In genomic region chr16:55322327-55322726, GRCh38 we compare ENCODE assay signal across 29 cellular contexts. TPM values are rescaled to one million over a fixed set of nuclear protein-coding genes. Genes with fewer than 3 reads are reported as not detected.
DNase-seq lines count a peak whose midpoint lies in the region; ATAC-seq, FAIRE-seq and TF ChIP-seq lines count a peak whose summit lies in the region.
"Had no signal": no experiment of that assay in that cellular context is flagged by ENCODE, and none has a peak within 500 bp of the region (broad histone marks: within the 10 kb centered on the region; RNA-seq: fewer than 3 reads in every experiment).

No MANE protein-coding gene starts in this region.

- TF ChIP-seq POLR2A in HepG2 (IDR thresholded peaks at IDR 0.05; ENCODE audit: insufficient read depth in 1 of 2, low read depth in 2 of 2, low read length in 2 of 2) (no peak), right lobe of liver (IDR thresholded peaks at IDR 0.05) (no peak), K562 (conservative IDR thresholded peaks at IDR 0.05) (no peak)

- peaks cover 9% of the 10 kb centered on the region for H3K4me1 Mint-ChIP-seq in neural crest cell
- H3K4me1 Mint-ChIP-seq: CD14-positive monocyte; CD4-positive, alpha-beta memory T cell had no signal

- CTCF ChIA-PET in HepG2 (lab: Yijun Ruan, JAX; ENCODE audit: low intra/inter-chr PET ratio, low total read pairs), result no interaction called here
- CTCF ChIA-PET in K562 (lab: Yijun Ruan, JAX; ENCODE audit: low intra/inter-chr PET ratio), result no interaction called here

- ATAC-seq in HepG2, result no peak
- no peak for ATAC-seq in right lobe of liver
- no peak for ATAC-seq in K562
- ATAC-seq in GM21526 (IDR thresholded peaks at IDR 0.05; ENCODE audit: low FRiP score, unreplicated experiment), result no peak
- ATAC-seq: GM12878 had no signal

- H3K9me1 ChIP-seq in K562 (ENCODE audit: control insufficient read depth, insufficient read depth, low read length), result no peaks in the 10 kb centered on the region

- peaks cover 96% of the 10 kb centered on the region for H3K27me3 Mint-ChIP-seq in neural crest cell (ENCODE audit: low read depth)

- no peaks in the 10 kb centered on the region for H3K36me3 Mint-ChIP-seq in neural crest cell (ENCODE audit: low read depth)
- H3K36me3 Mint-ChIP-seq: CD14-positive monocyte; CD4-positive, alpha-beta memory T cell; CD4-positive, CD25-positive, alpha-beta regulatory T cell; CD8-positive, alpha-beta memory T cell had no signal

- no peak for FAIRE-seq in HepG2 (lab: Jason Lieb, UNC)
- FAIRE-seq in K562 (lab: Jason Lieb, UNC), result no peak
- FAIRE-seq: GM12878, GM12892, GM18507 had no signal

- intact Hi-C loops in HepG2 (cut with micrococcal nuclease; ENCODE audit: unreplicated experiment) (no loop called here), right lobe of liver (cut with DNase I) (no loop called here), K562 (cut with micrococcal nuclease) (no loop called here)

- TF ChIP-seq EP300 in HepG2 (IDR thresholded peaks at IDR 0.05; ENCODE audit: low read depth in 2 of 2, low read length in 2 of 2), result no peak
- TF ChIP-seq EP300 in HepG2 (CRISPR knock-in tag; IDR thresholded peaks at IDR 0.05; ENCODE audit: borderline replicate concordance), result no peak
- TF ChIP-seq EP300 in K562 (IDR thresholded peaks at IDR 0.05; ENCODE audit: low read length), result no peak

- TF ChIP-seq RAD21 in HepG2 (CRISPR knock-in tag; IDR thresholded peaks at IDR 0.05) (no peak), K562 (CRISPR knock-in tag; conservative IDR thresholded peaks at IDR 0.05 in 1 of 2, IDR thresholded peaks at IDR 0.05 in 1 of 2) (no peak)

- H3K9ac ChIP-seq in HepG2 (ENCODE audit: insufficient read depth, low read depth, low read length) (no peak overlapping the region), K562 (ENCODE audit: insufficient read depth in 1 of 2, low read depth in 2 of 2, low read length in 2 of 2) (no peak overlapping the region)
- H3K9ac ChIP-seq: BLaER1 had no signal

- H3K36me3 ChIP-seq in HepG2 (replicated peaks in 1 of 2; ENCODE audit: control insufficient read depth in 1 of 2, insufficient read depth in 2 of 2, low read length in 2 of 2), result no peaks in the 10 kb centered on the region
- no peaks in the 10 kb centered on the region for H3K36me3 ChIP-seq in right lobe of liver
- no peaks in the 10 kb centered on the region for H3K36me3 ChIP-seq in K562 (ENCODE audit: control insufficient read depth, insufficient read depth, low read length)
- H3K36me3 ChIP-seq: BE2C, BLaER1 had no signal

- no peak overlapping the region for H3K27ac Mint-ChIP-seq in neural crest cell (ENCODE audit: unreplicated experiment)
- H3K27ac Mint-ChIP-seq: CD14-positive monocyte; CD4-positive, alpha-beta memory T cell; CD8-positive, alpha-beta memory T cell had no signal

- H3K9me3 ChIP-seq in HepG2 (ENCODE audit: low read length), result no peaks in the 10 kb centered on the region
- H3K9me3 ChIP-seq in right lobe of liver, result no peaks in the 10 kb centered on the region
- H3K9me3 ChIP-seq in K562 (replicated peaks; ENCODE audit: control insufficient read depth, insufficient read depth, low read depth, low read length), result no peaks in the 10 kb centered on the region
- H3K9me3 ChIP-seq: BE2C had no signal

- 0% methylated on average over 2 of the region's 2 CpGs for WGBS in HepG2 (ENCODE audit: low lambda C conversion rate)
- WGBS in right lobe of liver (ENCODE audit: insufficient coverage, low coverage, low lambda C conversion rate, missing lambda C conversion rate), result 48% methylated on average over 2 of the region's 2 CpGs
- WGBS in K562 (ENCODE audit: insufficient coverage, low coverage, missing lambda C conversion rate), result 0% methylated on average over 2 of the region's 2 CpGs

- in situ Hi-C loops in HepG2 (cut with HindIII; ENCODE audit: extremely low pct_ligation_motif_present, low pct_unique_long_range_greater_than_20kb) (no loop called here), K562 (cut with MboI) (no loop called here)

- H3K27ac ChIP-seq in HepG2 (ENCODE audit: extremely low read length, insufficient read depth, low read length) (no peak overlapping the region), right lobe of liver (no peak overlapping the region), K562 (ENCODE audit: extremely low read depth, low read depth, low read length) (no peak overlapping the region)
- H3K27ac ChIP-seq: 22Rv1, BLaER1 had no signal

- no peaks in the 10 kb centered on the region for H3K9me3 Mint-ChIP-seq in neural crest cell
- H3K9me3 Mint-ChIP-seq: CD4-positive, alpha-beta memory T cell had no signal

- H4K20me1 ChIP-seq in HepG2 (ENCODE audit: insufficient read depth, low read length) (no peaks in the 10 kb centered on the region), K562 (replicated peaks; ENCODE audit: control insufficient read depth, insufficient read depth, low read length) (no peaks in the 10 kb centered on the region)
- H4K20me1 ChIP-seq: BLaER1 had no signal

- peak overlapping the region; percentile 38 for H3K4me3 Mint-ChIP-seq in neural crest cell
- H3K4me3 Mint-ChIP-seq: CD4-positive, alpha-beta memory T cell; CD4-positive, CD25-positive, alpha-beta regulatory T cell; CD8-positive, alpha-beta memory T cell had no signal

- H3K27me3 ChIP-seq in HepG2 (ENCODE audit: control insufficient read depth in 1 of 2, insufficient read depth in 2 of 2, low read length in 2 of 2) (peaks cover 3 to 46% of the 10 kb centered on the region in 2 experiments; a peak in 2 of 5 replicates), right lobe of liver (peaks cover 7 to 13% of the 10 kb centered on the region in 2 donors), K562 (ENCODE audit: control insufficient read depth in 2 of 2, insufficient read depth in 2 of 2, low read length in 2 of 2) (peaks cover 3 to 18% of the 10 kb centered on the region in 2 experiments; a peak in 3 of 5 replicates)
- H3K27me3 ChIP-seq: BLaER1 had no signal

- no peak for TF ChIP-seq CTCF in HepG2 (CRISPR knock-in tag; IDR thresholded peaks at IDR 0.05)
- no peak for TF ChIP-seq CTCF in right lobe of liver (IDR thresholded peaks at IDR 0.05)
- no peak for TF ChIP-seq CTCF in K562 (IDR thresholded peaks at IDR 0.05 in 2 of 3, conservative IDR thresholded peaks at IDR 0.05 in 1 of 3; ENCODE audit: insufficient read depth in 2 of 3, low read depth in 1 of 3, low read length in 3 of 3)
- no peak for TF ChIP-seq CTCF in neural crest cell (conservative IDR thresholded peaks at IDR 0.05)

- H2AFZ ChIP-seq in HepG2 (ENCODE audit: low read length), result no peak overlapping the region
- no peak overlapping the region for H2AFZ ChIP-seq in K562 (ENCODE audit: low read depth, low read length)

- DNase-seq in HepG2 (ENCODE audit: low spot score) (no peak), right lobe of liver (no peak), K562 (ENCODE audit: extremely low read depth in 1 of 4, low spot score in 3 of 4) (no peak), neural crest cell (ENCODE audit: low read depth, low spot score) (no peak)
- DNase-seq in stimulated activated naive CD4-positive, alpha-beta T cell treated with Interleukin-2 at 50 U/mL for 16 hours (lab: John Stamatoyannopoulos, UW), result no peak
- DNase-seq: ACHN; BE2C; C1 segment of cervical spinal cord; CD4-positive, alpha-beta memory T cell; CD4-positive, CD25-positive, alpha-beta regulatory T cell; CD8-positive, alpha-beta memory T cell; COR-L47; DMS 273 treated with DMSO at 0.1 percent for 48 hours; DMS153; DMS53; DMS79; DND-41; EL; GDM1 had no signal

- H3K4me3 ChIP-seq in HepG2 (replicated peaks in 1 of 3; ENCODE audit: insufficient read depth in 1 of 3, low read depth in 2 of 3, low read length in 3 of 3) (no peak overlapping the region), right lobe of liver (no peak overlapping the region), K562 (no peak overlapping the region)
- H3K4me3 ChIP-seq: BLaER1, GM12878 had no signal

- POLR2A ChIA-PET in HepG2 (lab: Yijun Ruan, JAX), result no interaction called here
- POLR2A ChIA-PET in K562 (lab: Yijun Ruan, JAX), result interaction anchor here (0.6 kb wide), 1 partner anchor 196 kb away, joined by 3 read pairs; no protein-coding TSS in a partner anchor

- H3K4me1 ChIP-seq in HepG2 (ENCODE audit: insufficient read depth, low read length), result no peaks in the 10 kb centered on the region
- H3K4me1 ChIP-seq in right lobe of liver, result no peaks in the 10 kb centered on the region
- H3K4me1 ChIP-seq in K562 (replicated peaks in 1 of 2; ENCODE audit: control insufficient read depth in 2 of 2, insufficient read depth in 2 of 2, low read length in 2 of 2), result peaks cover 0 to 6% of the 10 kb centered on the region in 2 experiments; a peak in 1 of 5 replicates
- H3K4me1 ChIP-seq: BE2C, BLaER1 had no signal

- H3K4me2 ChIP-seq in HepG2 (ENCODE audit: low read depth, low read length), result no peak overlapping the region
- no peak overlapping the region for H3K4me2 ChIP-seq in K562 (ENCODE audit: insufficient read depth, low read length)
- H3K4me2 ChIP-seq: BLaER1 had no signal

- BruUV-seq in HepG2 (replicated peaks; lab: Mats Ljungman, UMichigan) (no TSS peak), K562 (replicated peaks; lab: Mats Ljungman, UMichigan) (no TSS peak)

- H3K79me2 ChIP-seq in HepG2 (ENCODE audit: insufficient read depth, low read length) (no peaks in the 10 kb centered on the region), K562 (ENCODE audit: control insufficient read depth, insufficient read depth, low read length) (no peaks in the 10 kb centered on the region)

RNA-seq across cellular contexts. Expression of gene IRX6, which starts 1.7 kb away (rescaled TPM):
- total RNA-seq in HepG2 (2016; rRNA removed; fragmentation: Illumina TruSeq; extraction: Trizol), result not detected in 2 replicates
- total RNA-seq in HepG2 (2016; cell fraction: cytosol; rRNA removed; fragmentation: Illumina TruSeq; extraction: Trizol; ENCODE audit: low read depth), result not detected in 2 replicates
- total RNA-seq in HepG2 (2016; cell fraction: insoluble cytoplasmic fraction; rRNA removed; fragmentation: Illumina TruSeq; extraction: Trizol), result not detected in 2 replicates
- not detected in 2 replicates for total RNA-seq in HepG2 (2016; cell fraction: membrane; rRNA removed; fragmentation: Illumina TruSeq; extraction: Trizol)
- not detected in 2 replicates for total RNA-seq in HepG2 (2016; cell fraction: nucleus; rRNA removed; fragmentation: Illumina TruSeq; extraction: Trizol)
- not detected in 2 replicates for polyA plus RNA-seq in HepG2 (2011; rRNA removed)
- not detected in 2 replicates for polyA plus RNA-seq in HepG2 (2011; cell fraction: cytosol; rRNA removed)
- not detected in 2 replicates for polyA plus RNA-seq in HepG2 (2011; cell fraction: nucleus; rRNA removed)
- polyA plus RNA-seq in HepG2 (2012), result not detected in 2 replicates
- polyA plus RNA-seq in HepG2 (2016; cell fraction: cytosol; fragmentation: Illumina TruSeq; extraction: Trizol; ENCODE audit: low read depth), result not detected in 2 replicates
- not detected in 2 replicates for polyA plus RNA-seq in HepG2 (2016; cell fraction: insoluble cytoplasmic fraction; fragmentation: Illumina TruSeq; extraction: Trizol; ENCODE audit: low read depth)
- polyA plus RNA-seq in HepG2 (2016; cell fraction: membrane; fragmentation: Illumina TruSeq; extraction: Trizol; ENCODE audit: low read depth), result not detected in 2 replicates
- not detected in 2 replicates for polyA plus RNA-seq in HepG2 (2016; cell fraction: nucleus; fragmentation: Illumina TruSeq; extraction: Trizol; ENCODE audit: insufficient read depth, low read depth)
- not detected in 2 replicates for polyA minus RNA-seq in HepG2 (2011; rRNA and poly(A)+ RNA removed; ENCODE audit: low replicate concordance)
- not detected in 2 replicates for polyA minus RNA-seq in HepG2 (2011; cell fraction: cytosol; rRNA and poly(A)+ RNA removed)
- polyA minus RNA-seq in HepG2 (2011; cell fraction: nucleus; rRNA and poly(A)+ RNA removed), result not detected in 2 replicates
- total RNA-seq in right lobe of liver, result not detected
- total RNA-seq in K562 (2011; cell fraction: chromatin; rRNA removed; ENCODE audit: low replicate concordance), result 0.12 TPM in 2 replicates
- total RNA-seq in K562 (2011; cell fraction: nucleolus; rRNA removed), result not detected in 2 replicates
- not detected in 2 replicates for total RNA-seq in K562 (2011; cell fraction: nucleoplasm; rRNA removed)
- total RNA-seq in K562 (2014; rRNA removed), result 0.14 and 0.20 TPM in 2 replicates
- not detected in 2 replicates for total RNA-seq in K562 (2014; rRNA removed; fragmentation: Illumina TruSeq; extraction: Trizol)
- total RNA-seq in K562 (2015; rRNA removed; fragmentation: Illumina TruSeq; extraction: Trizol), result 0.08 and 0.29 TPM in 2 replicates
- 0.09 and 0.11 TPM in 2 replicates for total RNA-seq in K562 (2021)
- not detected in 2 replicates for polyA plus RNA-seq in K562 (2011; rRNA removed)
- polyA plus RNA-seq in K562 (2011; cell fraction: cytosol; rRNA removed), result not detected in 2 replicates
- polyA plus RNA-seq in K562 (2011; cell fraction: nucleus; rRNA removed), result 0.04 and 0.09 TPM in 2 replicates
- polyA plus RNA-seq in K562 (2012), result 0.07 and 0.33 TPM in 2 replicates
- polyA plus RNA-seq in K562 (2014; fragmentation: Illumina TruSeq; extraction: Trizol), result 0.06 and 0.07 TPM in 2 replicates
- polyA plus RNA-seq in K562 (2014; fragmentation: Nextera tagmentation; extraction: Ambion mirVana), result not detected
- polyA plus RNA-seq in K562 (2014; rRNA removed), result 0.04 and 0.29 TPM in 2 replicates
- polyA minus RNA-seq in K562 (2011; rRNA and poly(A)+ RNA removed), result not detected in 2 replicates
- not detected in 2 replicates for polyA minus RNA-seq in K562 (2011; cell fraction: cytosol; rRNA and poly(A)+ RNA removed)
- polyA minus RNA-seq in K562 (2011; cell fraction: nucleus; rRNA and poly(A)+ RNA removed), result not detected in 2 replicates
- 0.09 and 0.14 TPM in 2 replicates for total RNA-seq in neural crest cell
- total RNA-seq: A673; CD4-positive, alpha-beta memory T cell; CD4-positive, CD25-positive, alpha-beta regulatory T cell; CD8-positive, alpha-beta memory T cell; G401; GM12878 had no signal
- polyA plus RNA-seq: AG04450; CD14-positive monocyte; CD4-positive, alpha-beta memory T cell; CD4-positive, CD25-positive, alpha-beta regulatory T cell; CD8-positive, alpha-beta memory T cell; GM12878 had no signal

Comparison
In these comparisons a context has a peak if more than half of its experiments do, and no peak if none do; other contexts are left out.
1. Of the 241 proteins assayed by ChIP-seq in both HepG2 and K562: peak only in HepG2: none; only in K562: MAFG; in both: MAFF and MAFK; in neither: 238.